Comparison of ENCODE assay signal across 9 cellular contexts in the genomic region with DNA sequence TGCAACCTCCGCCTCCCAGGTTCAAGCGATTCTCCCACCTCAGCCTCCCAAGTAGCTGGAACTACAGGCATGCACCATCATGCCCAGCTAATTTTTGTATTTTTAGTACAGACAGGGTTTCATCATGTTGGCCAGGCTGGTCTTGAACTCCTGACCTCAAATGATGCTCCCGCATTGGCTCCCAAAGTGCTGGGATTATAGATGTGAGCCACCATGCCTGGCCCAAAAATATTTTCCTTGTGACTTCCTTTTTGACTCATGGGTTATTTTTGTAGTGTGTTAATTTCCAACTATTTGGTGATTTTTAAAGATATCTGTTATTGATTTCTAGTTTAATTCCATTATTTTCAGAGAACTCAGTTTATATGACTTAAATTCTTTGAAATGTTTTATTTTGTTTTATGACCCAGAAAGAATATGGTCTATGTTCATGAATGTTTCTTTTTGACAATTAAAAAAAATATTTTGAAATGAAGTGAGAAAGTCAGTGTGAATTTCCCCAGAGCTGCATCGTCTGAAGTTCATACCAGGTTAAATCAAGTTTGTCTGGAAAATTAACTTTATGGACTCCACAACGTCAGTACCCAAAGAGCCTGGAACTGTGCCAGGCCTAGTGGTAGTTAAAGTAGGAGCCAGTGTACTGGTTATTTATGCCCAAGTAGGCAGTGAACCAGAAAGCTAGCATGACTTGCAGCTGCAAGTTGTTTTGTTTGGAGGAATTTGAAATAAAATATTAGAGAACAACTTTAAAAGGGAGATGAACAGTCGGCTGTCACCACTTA. TPM values are rescaled to one million over a fixed set of nuclear protein-coding genes. Genes with fewer than 3 reads are reported as not detected.
DNase-seq lines count a peak whose midpoint lies in the region; ATAC-seq, FAIRE-seq and TF ChIP-seq lines count a peak whose summit lies in the region.
"Had no signal": no experiment of that assay in that cellular context is flagged by ENCODE, and none has a peak within 500 bp of the region (broad histone marks: within the 10 kb centered on the region; RNA-seq: fewer than 3 reads in every experiment).

No MANE protein-coding gene starts in this region.

- H3K27me3 ChIP-seq in endothelial cell of umbilical vein (ENCODE audit: control insufficient read depth in 2 of 2, insufficient read depth in 2 of 2, low read length in 2 of 2) = no peaks in the 10 kb centered on the region
- H3K27me3 ChIP-seq in sigmoid colon = no peaks in the 10 kb centered on the region

- H3K27ac Mint-ChIP-seq in progenitor cell of endocrine pancreas = no peak overlapping the region
- no peak overlapping the region for H3K27ac Mint-ChIP-seq in activated naive CD8-positive, alpha-beta T cell treated with anti-CD3 and anti-CD28 coated beads for 36 hours

- CTCF ChIA-PET in endothelial cell of umbilical vein (lab: Charles Lee) = interaction anchor here (0.8 to 1.2 kb wide), 3 partner anchors 20 to 64 kb away, joined by 3 read pairs; no protein-coding TSS in a partner anchor

- peaks cover 26% of the 10 kb centered on the region for H3K4me1 ChIP-seq in endothelial cell of umbilical vein (ENCODE audit: control insufficient read depth, extremely low read depth, insufficient read depth, low read length)
- H3K4me1 ChIP-seq in sigmoid colon = peaks cover 0 to 58% (median 47%) of the 10 kb centered on the region in 4 donors

- peak in 2 of 4 donors; percentile 8 to 36 for TF ChIP-seq EP300 in sigmoid colon (IDR thresholded peaks at IDR 0.05)

- FAIRE-seq in endothelial cell of umbilical vein (lab: Jason Lieb, UNC) = no peak

- dilution Hi-C loops in endothelial cell of umbilical vein (cut with MboI; ENCODE audit: extremely low pct_ligation_motif_present, low sequenced_read_pairs) = no loop called here

- H3K27me3 Mint-ChIP-seq in progenitor cell of endocrine pancreas = peaks cover 23% of the 10 kb centered on the region
- peaks cover 15% of the 10 kb centered on the region for H3K27me3 Mint-ChIP-seq in activated naive CD8-positive, alpha-beta T cell treated with anti-CD3 and anti-CD28 coated beads for 36 hours

- H3K9me3 ChIP-seq in endothelial cell of umbilical vein (replicated peaks; ENCODE audit: control insufficient read depth, insufficient read depth, low read length) (no peaks in the 10 kb centered on the region), sigmoid colon (no peaks in the 10 kb centered on the region)

- no peak for ATAC-seq in GM21717 (IDR thresholded peaks at IDR 0.05; ENCODE audit: unreplicated experiment)

- no peaks in the 10 kb centered on the region for H3K9me1 ChIP-seq in endothelial cell of umbilical vein (replicated peaks; ENCODE audit: control insufficient read depth, extremely low read depth, insufficient read depth, low read length)

- no peaks in the 10 kb centered on the region for H3K9me3 Mint-ChIP-seq in progenitor cell of endocrine pancreas (ENCODE audit: low read depth)
- H3K9me3 Mint-ChIP-seq in activated naive CD8-positive, alpha-beta T cell treated with anti-CD3 and anti-CD28 coated beads for 36 hours = no peaks in the 10 kb centered on the region

- peaks cover 11% of the 10 kb centered on the region for H3K4me1 Mint-ChIP-seq in progenitor cell of endocrine pancreas (ENCODE audit: low read depth)
- H3K4me1 Mint-ChIP-seq in activated naive CD8-positive, alpha-beta T cell treated with anti-CD3 and anti-CD28 coated beads for 36 hours = peaks cover 18% of the 10 kb centered on the region

- 54 to 67% methylated on average over 6 of the region's 6 CpGs for WGBS in sigmoid colon, 2 donors

- BruUV-seq in endothelial cell of umbilical vein (replicated peaks; lab: Mats Ljungman, UMichigan) = no TSS peak

- TF ChIP-seq POLR2A in endothelial cell of umbilical vein (IDR thresholded peaks at IDR 0.05; ENCODE audit: low read depth, low read length) (no peak), sigmoid colon (IDR thresholded peaks at IDR 0.05) (no peak)

- intact Hi-C loops in endothelial cell of umbilical vein (cut with micrococcal nuclease) (loop anchor here (5.0 kb wide), 1 partner anchor 43 kb away; no protein-coding TSS in a partner anchor), sigmoid colon (cut with DNase I) (loop anchor here (5.0 kb wide), 1 partner anchor 52 kb away; no protein-coding TSS in a partner anchor)

- H3K4me3 Mint-ChIP-seq in progenitor cell of endocrine pancreas (ENCODE audit: low read depth) = no peak overlapping the region
- H3K4me3 Mint-ChIP-seq in activated naive CD8-positive, alpha-beta T cell treated with anti-CD3 and anti-CD28 coated beads for 36 hours = no peak overlapping the region

- H3K9ac ChIP-seq in endothelial cell of umbilical vein (replicated peaks; ENCODE audit: extremely low read depth, insufficient read depth, low read length) = no peak overlapping the region

- DNase-seq in GM03348 (ENCODE audit: low spot score) (peak; percentile 39), NCI-H460 (ENCODE audit: extremely low read depth, low read depth) (peak; percentile 36), endothelial cell of umbilical vein (ENCODE audit: low read depth, low spot score) (peak; percentile 33), sigmoid colon (peak; percentile 90), progenitor cell of endocrine pancreas (ENCODE audit: low spot score, unreplicated experiment) (no peak), 8988T (no peak)
- DNase-seq in activated naive CD8-positive, alpha-beta T cell treated with anti-CD3 and anti-CD28 coated beads for 36 hours = no peak
- DNase-seq: NCI-H2227 treated with DMSO at 0.1 percent for 48 hours had no signal

- no peaks in the 10 kb centered on the region for H3K36me3 Mint-ChIP-seq in progenitor cell of endocrine pancreas (ENCODE audit: insufficient read depth)
- peaks cover 4% of the 10 kb centered on the region for H3K36me3 Mint-ChIP-seq in activated naive CD8-positive, alpha-beta T cell treated with anti-CD3 and anti-CD28 coated beads for 36 hours

- no peak overlapping the region for H2AFZ ChIP-seq in endothelial cell of umbilical vein (ENCODE audit: low read depth, low read length)

- POLR2A ChIA-PET in endothelial cell of umbilical vein (lab: Charles Lee) = no interaction called here

- H3K79me2 ChIP-seq in endothelial cell of umbilical vein (ENCODE audit: control insufficient read depth, insufficient read depth, low read length) = no peaks in the 10 kb centered on the region

- no peak overlapping the region for H3K4me2 ChIP-seq in endothelial cell of umbilical vein (ENCODE audit: insufficient read depth, low read length)

- H3K4me3 ChIP-seq in endothelial cell of umbilical vein (replicated peaks in 1 of 3; ENCODE audit: insufficient read depth in 1 of 3, low read depth in 1 of 3, low read length in 3 of 3) (no peak overlapping the region), sigmoid colon (no peak overlapping the region)

- no peak for TF ChIP-seq CTCF in endothelial cell of umbilical vein (IDR thresholded peaks at IDR 0.05; ENCODE audit: extremely low read depth in 1 of 2, insufficient read depth in 1 of 2, low read depth in 1 of 2, low read length in 2 of 2)
- TF ChIP-seq CTCF in sigmoid colon (IDR thresholded peaks at IDR 0.05) = no peak
- TF ChIP-seq CTCF in progenitor cell of endocrine pancreas (IDR thresholded peaks at IDR 0.05; ENCODE audit: unreplicated experiment) = no peak

- H3K27ac ChIP-seq in endothelial cell of umbilical vein (ENCODE audit: insufficient read depth, low read depth, low read length) = no peak overlapping the region
- peak overlapping the region in 3 of 4 donors; percentile 83 to 87 (median 85) for H3K27ac ChIP-seq in sigmoid colon

- H4K20me1 ChIP-seq in endothelial cell of umbilical vein (replicated peaks; ENCODE audit: control insufficient read depth, extremely low read depth, insufficient read depth, low read length) = no peaks in the 10 kb centered on the region

- H3K36me3 ChIP-seq in endothelial cell of umbilical vein (ENCODE audit: control insufficient read depth in 2 of 2, extremely low read depth in 1 of 2, insufficient read depth in 2 of 2, low read length in 2 of 2) (no peaks in the 10 kb centered on the region), sigmoid colon (no peaks in the 10 kb centered on the region)

TF ChIP-seq in endothelial cell of umbilical vein, 7 proteins besides CTCF, POLR2A, EP300 and RAD21:
- TF ChIP-seq GATA2 (IDR thresholded peaks at IDR 0.05; ENCODE audit: insufficient read depth, insufficient read length, low read depth, low read length) = no peak
- TF ChIP-seq, protein P1, sequence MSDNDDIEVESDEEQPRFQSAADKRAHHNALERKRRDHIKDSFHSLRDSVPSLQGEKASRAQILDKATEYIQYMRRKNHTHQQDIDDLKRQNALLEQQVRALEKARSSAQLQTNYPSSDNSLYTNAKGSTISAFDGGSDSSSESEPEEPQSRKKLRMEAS (IDR thresholded peaks at IDR 0.05; ENCODE audit: insufficient read depth, insufficient read length) = no peak
- TF ChIP-seq FOS (IDR thresholded peaks at IDR 0.05; ENCODE audit: borderline replicate concordance, insufficient read depth, low read length) = no peak
- TF ChIP-seq JUN (IDR thresholded peaks at IDR 0.05; ENCODE audit: borderline replicate concordance, insufficient read depth, insufficient read length, low read depth) = no peak
- TF ChIP-seq POLR2AphosphoS5 (IDR thresholded peaks at IDR 0.05; ENCODE audit: insufficient read depth, low read depth, low read length) = no peak
- no peak for TF ChIP-seq EZH2 (IDR thresholded peaks at IDR 0.05; ENCODE audit: borderline replicate concordance, low read depth, low read length, severe bottlenecking)
- no peak for TF ChIP-seq MYC (IDR thresholded peaks at IDR 0.05; ENCODE audit: low read depth, low read length)
TF ChIP-seq in endothelial cell of umbilical vein: peak in this region for 0.

RNA-seq across cellular contexts. Expression of a gene that starts 2.8 kb away (rescaled TPM):
- 65.5 and 157 TPM in 2 replicates for total RNA-seq in NCI-H460 (2014; rRNA removed; shearing (Covaris generic))
- 8.0 and 17.2 TPM in 2 replicates for polyA plus RNA-seq in NCI-H460 (2014; cell fraction: nucleus; rRNA removed)
- 9.7 and 14.2 TPM in 2 replicates for total RNA-seq in endothelial cell of umbilical vein
- 1.6 and 2.6 TPM in 2 replicates for polyA plus RNA-seq in endothelial cell of umbilical vein
- 2.0 and 2.9 TPM in 2 replicates for polyA plus RNA-seq in endothelial cell of umbilical vein (2011; cell fraction: cytosol; rRNA removed)
- polyA plus RNA-seq in endothelial cell of umbilical vein (2011; cell fraction: nucleus; rRNA removed) = 3.6 and 3.8 TPM in 2 replicates
- polyA plus RNA-seq in endothelial cell of umbilical vein (2012) = 4.2 and 9.2 TPM in 2 replicates
- 4.1 and 15.8 TPM in 2 replicates for polyA minus RNA-seq in endothelial cell of umbilical vein
- polyA minus RNA-seq in endothelial cell of umbilical vein (2011; cell fraction: cytosol; rRNA and poly(A)+ RNA removed) = 4.8 TPM
- 8.3 and 19.3 TPM in 2 replicates for polyA minus RNA-seq in endothelial cell of umbilical vein (2011; cell fraction: nucleus; rRNA and poly(A)+ RNA removed)
- 10 to 100 TPM; 39.8 to 91.8 (median 58.6) TPM for total RNA-seq in sigmoid colon
- polyA plus RNA-seq in sigmoid colon = 1 to 10 TPM; 4.2 to 6.4 (median 5.4) TPM
- 1.3 and 1.5 TPM in 2 replicates for total RNA-seq in progenitor cell of endocrine pancreas
- 1 to 10 TPM; 6.5 to 7.4 TPM for total RNA-seq in activated naive CD8-positive, alpha-beta T cell treated with anti-CD3 and anti-CD28 coated beads for 36 hours

Comparison
In these comparisons a context has a peak if more than half of its experiments do, and no peak if none do; other contexts are left out.
1. DNase-seq: peak in GM03348 (single experiment), NCI-H460 (single experiment), endothelial cell of umbilical vein (single experiment) and sigmoid colon (single experiment); none in progenitor cell of endocrine pancreas (single experiment), activated naive CD8-positive, alpha-beta T cell treated with anti-CD3 and anti-CD28 coated beads for 36 hours (single experiment) and 8988T (single experiment).